ENCODE assay signal across 1 cellular context in the genomic region with DNA sequence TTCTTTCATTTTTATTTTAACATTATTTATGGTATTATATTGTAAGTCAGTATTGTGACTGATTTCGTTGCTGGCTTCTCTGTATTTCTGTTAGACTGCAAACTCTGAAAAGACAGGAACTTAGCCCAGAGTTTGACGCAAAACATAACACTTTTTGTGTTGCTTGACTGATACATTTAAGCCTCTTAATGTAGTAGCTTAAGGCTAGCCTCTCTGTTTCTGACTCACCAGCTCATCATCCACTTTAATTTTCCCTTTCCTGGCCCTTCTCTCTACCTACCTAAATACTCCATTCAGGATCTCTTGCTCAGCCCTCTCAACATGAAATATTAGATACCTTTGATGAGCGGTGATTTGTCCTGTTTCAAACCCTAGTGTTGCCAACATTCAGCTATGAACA.
TF ChIP-seq lines count a peak whose summit lies in the region.

No MANE protein-coding gene starts in this region.

TF ChIP-seq in SK-N-SH treated with all-trans-retinoic acid at 6 μM for 48 hours, 23 proteins besides CTCF, POLR2A, EP300 and RAD21 (continued from another document):
- TF ChIP-seq, protein P1, sequence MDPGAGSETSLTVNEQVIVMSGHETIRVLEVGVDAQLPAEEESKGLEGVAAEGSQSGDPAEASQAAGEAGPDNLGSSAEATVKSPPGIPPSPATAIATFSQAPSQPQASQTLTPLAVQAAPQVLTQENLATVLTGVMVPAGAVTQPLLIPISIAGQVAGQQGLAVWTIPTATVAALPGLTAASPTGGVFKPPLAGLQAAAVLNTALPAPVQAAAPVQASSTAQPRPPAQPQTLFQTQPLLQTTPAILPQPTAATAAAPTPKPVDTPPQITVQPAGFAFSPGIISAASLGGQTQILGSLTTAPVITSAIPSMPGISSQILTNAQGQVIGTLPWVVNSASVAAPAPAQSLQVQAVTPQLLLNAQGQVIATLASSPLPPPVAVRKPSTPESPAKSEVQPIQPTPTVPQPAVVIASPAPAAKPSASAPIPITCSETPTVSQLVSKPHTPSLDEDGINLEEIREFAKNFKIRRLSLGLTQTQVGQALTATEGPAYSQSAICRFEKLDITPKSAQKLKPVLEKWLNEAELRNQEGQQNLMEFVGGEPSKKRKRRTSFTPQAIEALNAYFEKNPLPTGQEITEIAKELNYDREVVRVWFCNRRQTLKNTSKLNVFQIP (CRISPR knock-in tag; IDR thresholded peaks at IDR 0.05; ENCODE audit: borderline replicate concordance, low read depth), result no peak
- TF ChIP-seq PPARA (CRISPR knock-in tag; IDR thresholded peaks at IDR 0.05; ENCODE audit: borderline replicate concordance) (no peak), ZNF8 (CRISPR knock-in tag; IDR thresholded peaks at IDR 0.05) (no peak)
- TF ChIP-seq, protein P2, sequence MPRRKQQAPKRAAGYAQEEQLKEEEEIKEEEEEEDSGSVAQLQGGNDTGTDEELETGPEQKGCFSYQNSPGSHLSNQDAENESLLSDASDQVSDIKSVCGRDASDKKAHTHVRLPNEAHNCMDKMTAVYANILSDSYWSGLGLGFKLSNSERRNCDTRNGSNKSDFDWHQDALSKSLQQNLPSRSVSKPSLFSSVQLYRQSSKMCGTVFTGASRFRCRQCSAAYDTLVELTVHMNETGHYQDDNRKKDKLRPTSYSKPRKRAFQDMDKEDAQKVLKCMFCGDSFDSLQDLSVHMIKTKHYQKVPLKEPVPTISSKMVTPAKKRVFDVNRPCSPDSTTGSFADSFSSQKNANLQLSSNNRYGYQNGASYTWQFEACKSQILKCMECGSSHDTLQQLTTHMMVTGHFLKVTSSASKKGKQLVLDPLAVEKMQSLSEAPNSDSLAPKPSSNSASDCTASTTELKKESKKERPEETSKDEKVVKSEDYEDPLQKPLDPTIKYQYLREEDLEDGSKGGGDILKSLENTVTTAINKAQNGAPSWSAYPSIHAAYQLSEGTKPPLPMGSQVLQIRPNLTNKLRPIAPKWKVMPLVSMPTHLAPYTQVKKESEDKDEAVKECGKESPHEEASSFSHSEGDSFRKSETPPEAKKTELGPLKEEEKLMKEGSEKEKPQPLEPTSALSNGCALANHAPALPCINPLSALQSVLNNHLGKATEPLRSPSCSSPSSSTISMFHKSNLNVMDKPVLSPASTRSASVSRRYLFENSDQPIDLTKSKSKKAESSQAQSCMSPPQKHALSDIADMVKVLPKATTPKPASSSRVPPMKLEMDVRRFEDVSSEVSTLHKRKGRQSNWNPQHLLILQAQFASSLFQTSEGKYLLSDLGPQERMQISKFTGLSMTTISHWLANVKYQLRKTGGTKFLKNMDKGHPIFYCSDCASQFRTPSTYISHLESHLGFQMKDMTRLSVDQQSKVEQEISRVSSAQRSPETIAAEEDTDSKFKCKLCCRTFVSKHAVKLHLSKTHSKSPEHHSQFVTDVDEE (CRISPR knock-in tag; IDR thresholded peaks at IDR 0.05), result no peak
TF ChIP-seq in SK-N-SH treated with all-trans-retinoic acid at 6 μM for 48 hours: peak in this region for 0.
